13 cellular contexts compared by ENCODE assay signal in genomic region chr1:180923024-180923841, GRCh38. TPM values are rescaled to one million over a fixed set of nuclear protein-coding genes. Genes with fewer than 3 reads are reported as not detected.
DNase-seq lines count a peak whose midpoint lies in the region; FAIRE-seq and TF ChIP-seq lines count a peak whose summit lies in the region.
"Had no signal": no experiment of that assay in that cellular context is flagged by ENCODE, and none has a peak within 500 bp of the region (broad histone marks: within the 10 kb centered on the region; RNA-seq: fewer than 3 reads in every experiment).

No MANE protein-coding gene starts in this region.

- peaks cover 2% of the 10 kb centered on the region for H3K36me3 Mint-ChIP-seq in astrocyte (ENCODE audit: low read depth, unreplicated experiment)
- no peaks in the 10 kb centered on the region for H3K36me3 Mint-ChIP-seq in activated CD4-positive, alpha-beta memory T cell treated with anti-CD3 and anti-CD28 coated beads for 36 hours
- H3K36me3 Mint-ChIP-seq in CD8-positive, alpha-beta memory T cell, result no peaks in the 10 kb centered on the region
- H3K36me3 Mint-ChIP-seq: CD4-positive, alpha-beta memory T cell had no signal

- H3K27me3 Mint-ChIP-seq in astrocyte (ENCODE audit: low read depth, unreplicated experiment), result peaks cover 9% of the 10 kb centered on the region
- H3K27me3 Mint-ChIP-seq in activated CD4-positive, alpha-beta memory T cell treated with anti-CD3 and anti-CD28 coated beads for 36 hours, result no peaks in the 10 kb centered on the region
- peaks cover 5 to 8% of the 10 kb centered on the region in 2 donors for H3K27me3 Mint-ChIP-seq in CD8-positive, alpha-beta memory T cell

- peak overlapping the region; percentile 30; the same call in 1 of the 2 replicates for H3K9ac ChIP-seq in BLaER1
- H3K9ac ChIP-seq in astrocyte (ENCODE audit: low read length), result no peak overlapping the region

- no peak overlapping the region for H2AFZ ChIP-seq in astrocyte (ENCODE audit: low read depth, low read length)

- TF ChIP-seq CTCF in astrocyte (IDR thresholded peaks at IDR 0.05; ENCODE audit: insufficient read depth, low read depth, low read length), result no peak

- H3K9me3 ChIP-seq in BLaER1, result no peaks in the 10 kb centered on the region
- H3K9me3 ChIP-seq in astrocyte (ENCODE audit: insufficient read depth, low read depth, low read length), result no peaks in the 10 kb centered on the region
- no peaks in the 10 kb centered on the region for H3K9me3 ChIP-seq in CD8-positive, alpha-beta memory T cell (ENCODE audit: low read length)
- H3K9me3 ChIP-seq: suprapubic skin had no signal

- H3K27ac Mint-ChIP-seq in astrocyte (ENCODE audit: unreplicated experiment), result peak overlapping the region; percentile 19
- no peak overlapping the region for H3K27ac Mint-ChIP-seq in activated CD4-positive, alpha-beta memory T cell treated with anti-CD3 and anti-CD28 coated beads for 36 hours
- H3K27ac Mint-ChIP-seq in CD8-positive, alpha-beta memory T cell, result peak overlapping the region in 1 of 8 donors; percentile 43
- H3K27ac Mint-ChIP-seq: CD4-positive, alpha-beta memory T cell had no signal

- H3K27me3 ChIP-seq in BLaER1, result no peaks in the 10 kb centered on the region
- no peaks in the 10 kb centered on the region for H3K27me3 ChIP-seq in astrocyte (ENCODE audit: insufficient read depth, low read length)
- H3K27me3 ChIP-seq in CD8-positive, alpha-beta memory T cell (ENCODE audit: insufficient read depth, low read length, poor library complexity, severe bottlenecking), result no peaks in the 10 kb centered on the region
- H3K27me3 ChIP-seq: suprapubic skin had no signal

- H3K36me3 ChIP-seq in BLaER1 (no peaks in the 10 kb centered on the region), astrocyte (ENCODE audit: insufficient read depth, low read length) (no peaks in the 10 kb centered on the region)
- no peaks in the 10 kb centered on the region for H3K36me3 ChIP-seq in CD8-positive, alpha-beta memory T cell (ENCODE audit: insufficient read depth, low read length)

- peak; percentile 27 for DNase-seq in HK-2 (ENCODE audit: unreplicated experiment)
- DNase-seq in astrocyte (ENCODE audit: low read depth), result peak; percentile 25
- peak; percentile 33 for DNase-seq in iris pigment epithelial cell (ENCODE audit: low read depth)
- DNase-seq in Ammon's horn (ENCODE audit: low spot score), result no peak
- no peak for DNase-seq in activated CD4-positive, alpha-beta memory T cell treated with anti-CD3 and anti-CD28 coated beads for 36 hours
- DNase-seq in CD8-positive, alpha-beta memory T cell, result no peak
- DNase-seq in cerebellum (ENCODE audit: low spot score), result no peak
- DNase-seq: aorta; CD4-positive, alpha-beta memory T cell; NCI-H446 had no signal

- H3K4me3 ChIP-seq in BLaER1 (peak overlapping the region; percentile 24; the same call in 1 of the 2 replicates), astrocyte (ENCODE audit: insufficient read depth, low read depth, low read length) (no peak overlapping the region)
- no peak overlapping the region for H3K4me3 ChIP-seq in CD8-positive, alpha-beta memory T cell (ENCODE audit: low read length)
- H3K4me3 ChIP-seq: suprapubic skin had no signal

- no peaks in the 10 kb centered on the region for H3K79me2 ChIP-seq in astrocyte (ENCODE audit: insufficient read depth, low read length)

- CTCF ChIA-PET in activated CD4-positive, alpha-beta memory T cell treated with anti-CD3 and anti-CD28 coated beads for 36 hours (lab: Charles Lee), result no interaction called here
- CTCF ChIA-PET in CD8-positive, alpha-beta memory T cell (lab: Charles Lee), result no interaction called here

- no peak overlapping the region for H3K4me3 Mint-ChIP-seq in astrocyte (ENCODE audit: unreplicated experiment)
- H3K4me3 Mint-ChIP-seq in activated CD4-positive, alpha-beta memory T cell treated with anti-CD3 and anti-CD28 coated beads for 36 hours, result no peak overlapping the region
- peak overlapping the region in 1 of 7 donors; percentile 29 for H3K4me3 Mint-ChIP-seq in CD8-positive, alpha-beta memory T cell
- H3K4me3 Mint-ChIP-seq: CD4-positive, alpha-beta memory T cell had no signal

- H3K4me1 ChIP-seq in BLaER1, result peaks cover 93% of the 10 kb centered on the region
- peaks cover 5% of the 10 kb centered on the region for H3K4me1 ChIP-seq in astrocyte (ENCODE audit: insufficient read depth, low read length)
- no peaks in the 10 kb centered on the region for H3K4me1 ChIP-seq in CD8-positive, alpha-beta memory T cell (ENCODE audit: insufficient read depth, low read length)

- no peak for FAIRE-seq in astrocyte (lab: Jason Lieb, UNC)
- FAIRE-seq: islet of Langerhans had no signal

- POLR2A ChIA-PET in activated CD4-positive, alpha-beta memory T cell treated with anti-CD3 and anti-CD28 coated beads for 36 hours (lab: Charles Lee), result no interaction called here
- POLR2A ChIA-PET in CD8-positive, alpha-beta memory T cell (lab: Charles Lee), result no interaction called here

- H3K4me1 Mint-ChIP-seq in astrocyte (ENCODE audit: low read depth, unreplicated experiment), result peaks cover 29% of the 10 kb centered on the region
- H3K4me1 Mint-ChIP-seq in activated CD4-positive, alpha-beta memory T cell treated with anti-CD3 and anti-CD28 coated beads for 36 hours (ENCODE audit: low read depth), result no peaks in the 10 kb centered on the region
- H3K4me1 Mint-ChIP-seq in CD8-positive, alpha-beta memory T cell, result peaks cover 0 to 2% (median 0%) of the 10 kb centered on the region in 3 donors
- H3K4me1 Mint-ChIP-seq: CD4-positive, alpha-beta memory T cell had no signal

- H4K20me1 ChIP-seq in BLaER1, result no peaks in the 10 kb centered on the region; the same call in 1 of the 2 replicates
- peaks cover 5% of the 10 kb centered on the region for H4K20me1 ChIP-seq in astrocyte (ENCODE audit: insufficient read depth, low read length)

- no peaks in the 10 kb centered on the region for H3K9me3 Mint-ChIP-seq in astrocyte (ENCODE audit: unreplicated experiment)
- H3K9me3 Mint-ChIP-seq in activated CD4-positive, alpha-beta memory T cell treated with anti-CD3 and anti-CD28 coated beads for 36 hours, result no peaks in the 10 kb centered on the region
- no peaks in the 10 kb centered on the region for H3K9me3 Mint-ChIP-seq in CD8-positive, alpha-beta memory T cell
- H3K9me3 Mint-ChIP-seq: CD4-positive, alpha-beta memory T cell had no signal

- intact Hi-C loops in activated CD4-positive, alpha-beta memory T cell treated with anti-CD3 and anti-CD28 coated beads for 36 hours (cut with micrococcal nuclease), result no loop called here

- H3K4me2 ChIP-seq in BLaER1 (peak overlapping the region; percentile 74), astrocyte (ENCODE audit: low read length) (no peak overlapping the region)

- H3K27ac ChIP-seq in BLaER1 (peak overlapping the region; percentile 19; the same call in 1 of the 2 replicates), astrocyte (ENCODE audit: low read depth, low read length) (no peak overlapping the region)
- H3K27ac ChIP-seq in CD8-positive, alpha-beta memory T cell (ENCODE audit: low read depth, low read length), result no peak overlapping the region
- H3K27ac ChIP-seq: suprapubic skin had no signal

RNA-seq across cellular contexts. Expression of gene KIAA1614, which starts 10.5 kb away (rescaled TPM):
- total RNA-seq in astrocyte (0.84 and 0.96 TPM in 2 replicates), cerebellum (8.2 TPM)
- total RNA-seq in activated CD4-positive, alpha-beta memory T cell treated with anti-CD3 and anti-CD28 coated beads for 36 hours, result not detected
- total RNA-seq in CD8-positive, alpha-beta memory T cell, result under 1 TPM; 0.22 to 0.49 TPM
- polyA plus RNA-seq in CD8-positive, alpha-beta memory T cell, result 0.10 TPM
- polyA plus RNA-seq: CD4-positive, alpha-beta memory T cell had no signal

Comparison
In these comparisons a context has a peak if more than half of its experiments do, and no peak if none do; other contexts are left out.
1. DNase-seq: peak in HK-2 (single experiment), astrocyte (single experiment) and iris pigment epithelial cell (single experiment); none in Ammon's horn (single experiment), activated CD4-positive, alpha-beta memory T cell treated with anti-CD3 and anti-CD28 coated beads for 36 hours (single experiment), CD8-positive, alpha-beta memory T cell (0 of 5) and cerebellum (single experiment).